ENCODE assay signal across 19 cellular contexts in genomic region chr2:169105433-169105832, GRCh38. TPM values are rescaled to one million over a fixed set of nuclear protein-coding genes. Genes with fewer than 3 reads are reported as not detected.
DNase-seq lines count a peak whose midpoint lies in the region; ATAC-seq and TF ChIP-seq lines count a peak whose summit lies in the region.
"Had no signal": no experiment of that assay in that cellular context is flagged by ENCODE, and none has a peak within 500 bp of the region (broad histone marks: within the 10 kb centered on the region; RNA-seq: fewer than 3 reads in every experiment).

No MANE protein-coding gene starts in this region.

- CTCF ChIA-PET in activated CD4-positive, alpha-beta T cell treated with anti-CD3 and anti-CD28 coated beads, Interleukin-2, amount 10 ng/mL, durations not matched to agents 7 days and 5 days (lab: Charles Lee), result interaction anchor here (1.0 kb wide), 1 partner anchor 37 kb away, joined by 3 read pairs; no protein-coding TSS in a partner anchor

- H3K27ac Mint-ChIP-seq in activated CD4-positive, alpha-beta T cell treated with anti-CD3 and anti-CD28 coated beads, Interleukin-2, amount 10 ng/mL, durations not matched to agents 7 days and 5 days, result peak overlapping the region; percentile 38
- H3K27ac Mint-ChIP-seq in T-helper 2 cell treated with Interferon-gamma antibody and Interleukin-4, amounts not matched to agents 5 μg/mL and 100 μg/mL, for 36 hours, result peak overlapping the region; percentile 67

- ATAC-seq in HG03520 (IDR thresholded peaks at IDR 0.05; ENCODE audit: unreplicated experiment) (no peak), GM21528 (IDR thresholded peaks at IDR 0.05; ENCODE audit: low FRiP score, unreplicated experiment) (no peak)
- ATAC-seq: foreskin keratinocyte, HCT116 had no signal

- no peak for DNase-seq in activated CD4-positive, alpha-beta T cell treated with anti-CD3 and anti-CD28 coated beads, Interleukin-2, amount 10 ng/mL, durations not matched to agents 7 days and 5 days
- DNase-seq in activated CD4-positive, alpha-beta T cell treated with anti-CD3 and anti-CD28 coated beads for 4 hours, result no peak
- DNase-seq in Kasumi-1 (lab: John Stamatoyannopoulos, UW), result peak; percentile 13 to 21
- no peak for DNase-seq in T-helper 2 cell treated with Interferon-gamma antibody and Interleukin-4, amounts not matched to agents 5 μg/mL and 100 μg/mL, for 36 hours (ENCODE audit: low spot score)
- no peak for DNase-seq in DMS53 treated with DMSO at 0.1 percent for 48 hours (lab: John Stamatoyannopoulos, UW; ENCODE audit: unreplicated experiment)
- DNase-seq: ACHN; activated effector memory CD4-positive, alpha-beta T cell treated with anti-CD3 and anti-CD28 coated beads, Interleukin-2, amount 50 U/mL, for 16 hours; aorta; foreskin keratinocyte; kidney glomerular epithelial cell; mesendoderm; NCI-H187 treated with DMSO at 0.1 percent for 48 hours; NCI-H524 treated with DMSO at 0.1 percent for 48 hours; SK-N-SH had no signal

- TF ChIP-seq RAD21 in neural cell (conservative IDR thresholded peaks at IDR 0.05), result no peak

- H3K27me3 ChIP-seq in neural cell (ENCODE audit: insufficient read depth, low read depth, low read length), result no peaks in the 10 kb centered on the region

- H3K9me3 Mint-ChIP-seq in activated CD4-positive, alpha-beta T cell treated with anti-CD3 and anti-CD28 coated beads, Interleukin-2, amount 10 ng/mL, durations not matched to agents 7 days and 5 days, result peaks cover 4% of the 10 kb centered on the region
- H3K9me3 Mint-ChIP-seq in T-helper 2 cell treated with Interferon-gamma antibody and Interleukin-4, amounts not matched to agents 5 μg/mL and 100 μg/mL, for 36 hours, result peaks cover 3% of the 10 kb centered on the region

- H3K27me3 Mint-ChIP-seq in activated CD4-positive, alpha-beta T cell treated with anti-CD3 and anti-CD28 coated beads, Interleukin-2, amount 10 ng/mL, durations not matched to agents 7 days and 5 days, result no peaks in the 10 kb centered on the region
- no peaks in the 10 kb centered on the region for H3K27me3 Mint-ChIP-seq in T-helper 2 cell treated with Interferon-gamma antibody and Interleukin-4, amounts not matched to agents 5 μg/mL and 100 μg/mL, for 36 hours (ENCODE audit: low read depth)

- H3K79me2 ChIP-seq in neural cell (replicated peaks; ENCODE audit: insufficient read depth, low read length), result no peaks in the 10 kb centered on the region

- peaks cover 2% of the 10 kb centered on the region for H3F3A ChIP-seq in neural cell (ENCODE audit: insufficient read depth, low read length, poor library complexity, severe bottlenecking)

- peaks cover 10% of the 10 kb centered on the region for H3K36me3 Mint-ChIP-seq in activated CD4-positive, alpha-beta T cell treated with anti-CD3 and anti-CD28 coated beads, Interleukin-2, amount 10 ng/mL, durations not matched to agents 7 days and 5 days (ENCODE audit: low read depth)
- no peaks in the 10 kb centered on the region for H3K36me3 Mint-ChIP-seq in T-helper 2 cell treated with Interferon-gamma antibody and Interleukin-4, amounts not matched to agents 5 μg/mL and 100 μg/mL, for 36 hours (ENCODE audit: low read depth)

- no peak overlapping the region for H3K4me3 Mint-ChIP-seq in activated CD4-positive, alpha-beta T cell treated with anti-CD3 and anti-CD28 coated beads, Interleukin-2, amount 10 ng/mL, durations not matched to agents 7 days and 5 days
- peak overlapping the region; percentile 25 for H3K4me3 Mint-ChIP-seq in T-helper 2 cell treated with Interferon-gamma antibody and Interleukin-4, amounts not matched to agents 5 μg/mL and 100 μg/mL, for 36 hours

- TF ChIP-seq EP300 in neural cell (conservative IDR thresholded peaks at IDR 0.05; ENCODE audit: poor library complexity, severe bottlenecking), result peak; percentile 44

- H2AFZ ChIP-seq in neural cell (ENCODE audit: low read depth, low read length), result no peak overlapping the region

- POLR2A ChIA-PET in activated CD4-positive, alpha-beta T cell treated with anti-CD3 and anti-CD28 coated beads, Interleukin-2, amount 10 ng/mL, durations not matched to agents 7 days and 5 days (lab: Charles Lee), result no interaction called here

- H3K27ac ChIP-seq in neural cell (ENCODE audit: low read length), result no peak overlapping the region
- H3K27ac ChIP-seq: foreskin keratinocyte had no signal

- H3K36me3 ChIP-seq in neural cell (ENCODE audit: insufficient read depth, low read length), result no peaks in the 10 kb centered on the region

- no peaks in the 10 kb centered on the region for H4K20me1 ChIP-seq in neural cell (ENCODE audit: insufficient read depth)

- H3K4me3 ChIP-seq in neural cell (ENCODE audit: low read length), result no peak overlapping the region

- peaks cover 56% of the 10 kb centered on the region for H3K4me1 Mint-ChIP-seq in activated CD4-positive, alpha-beta T cell treated with anti-CD3 and anti-CD28 coated beads, Interleukin-2, amount 10 ng/mL, durations not matched to agents 7 days and 5 days
- H3K4me1 Mint-ChIP-seq in T-helper 2 cell treated with Interferon-gamma antibody and Interleukin-4, amounts not matched to agents 5 μg/mL and 100 μg/mL, for 36 hours (ENCODE audit: low read depth), result peaks cover 51% of the 10 kb centered on the region

- H3K4me2 ChIP-seq in neural cell (ENCODE audit: low read length), result no peak overlapping the region
- H3K4me2 ChIP-seq: SK-N-SH had no signal

- H3K9me3 ChIP-seq in neural cell (ENCODE audit: low read length), result no peaks in the 10 kb centered on the region
- H3K9me3 ChIP-seq: SK-N-SH had no signal

- TF ChIP-seq CTCF in neural cell (IDR thresholded peaks at IDR 0.05; ENCODE audit: poor library complexity, severe bottlenecking), result no peak

- H3K9me2 ChIP-seq in neural cell (ENCODE audit: insufficient read depth, low read length), result no peaks in the 10 kb centered on the region
- H3K9me2 ChIP-seq: SK-N-SH had no signal

- no peak overlapping the region for H3K9ac ChIP-seq in neural cell (ENCODE audit: low read length)
- H3K9ac ChIP-seq: SK-N-SH had no signal

TF ChIP-seq in neural cell, 6 proteins besides CTCF, POLR2A, EP300 and RAD21:
- TF ChIP-seq POLR2AphosphoS5 (IDR thresholded peaks at IDR 0.05), result peak; percentile 60
- TF ChIP-seq TAF1 (IDR thresholded peaks at IDR 0.05; ENCODE audit: low read depth), result no peak
- TF ChIP-seq SMC3 (conservative IDR thresholded peaks at IDR 0.05; ENCODE audit: poor library complexity), result no peak

RNA-seq across cellular contexts. Expression of gene DHRS9, which starts 36.1 kb away (rescaled TPM):
- total RNA-seq in activated CD4-positive, alpha-beta T cell treated with anti-CD3 and anti-CD28 coated beads, Interleukin-2, amount 10 ng/mL, durations not matched to agents 7 days and 5 days, result not detected
- not detected in 2 replicates for polyA plus RNA-seq in neural cell
- polyA minus RNA-seq in neural cell, result not detected in 2 replicates
- total RNA-seq: endothelial cell of umbilical vein, foreskin keratinocyte had no signal
- polyA plus RNA-seq: SK-N-SH had no signal

Comparison
In these comparisons a context has a peak if more than half of its experiments do, and no peak if none do; other contexts are left out.
1. DNase-seq: peak in Kasumi-1 (2 of 2); none in activated CD4-positive, alpha-beta T cell treated with anti-CD3 and anti-CD28 coated beads, Interleukin-2, amount 10 ng/mL, durations not matched to agents 7 days and 5 days (single experiment), activated CD4-positive, alpha-beta T cell treated with anti-CD3 and anti-CD28 coated beads for 4 hours (0 of 2), T-helper 2 cell treated with Interferon-gamma antibody and Interleukin-4, amounts not matched to agents 5 μg/mL and 100 μg/mL, for 36 hours (single experiment) and DMS53 treated with DMSO at 0.1 percent for 48 hours (single experiment).